Comparison of ENCODE assay signal across 2 cellular contexts in the genomic region with DNA sequence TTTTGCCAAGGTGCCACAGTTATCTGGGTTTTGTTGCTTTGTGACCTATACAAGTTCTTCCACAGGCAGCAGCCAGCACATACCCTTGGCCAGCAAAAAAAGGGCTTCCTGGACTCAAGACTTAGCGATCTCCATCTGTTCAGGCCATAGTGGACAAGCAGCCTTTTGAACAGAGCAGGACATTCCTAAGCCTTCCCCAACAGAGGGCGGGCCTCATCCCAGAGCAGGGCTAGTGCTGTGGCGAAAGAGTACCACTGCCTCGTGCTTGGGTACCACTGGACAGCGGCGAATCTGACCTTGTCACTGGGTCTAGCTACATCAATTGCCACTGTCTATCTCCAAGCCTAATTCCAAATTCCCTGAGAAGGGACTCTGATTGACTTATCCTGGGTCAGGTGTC.
TF ChIP-seq lines count a peak whose summit lies in the region.

No MANE protein-coding gene starts in this region.

TF ChIP-seq in WTC11, 78 proteins besides CTCF, POLR2A, EP300 and RAD21:
- TF ChIP-seq RORB (CRISPR knock-in tag; IDR thresholded peaks at IDR 0.05) (no peak), ETV6 (CRISPR knock-in tag; IDR thresholded peaks at IDR 0.05) (no peak)

TF ChIP-seq in H1, 55 proteins besides CTCF, POLR2A, EP300 and RAD21:
- TF ChIP-seq, protein P1, sequence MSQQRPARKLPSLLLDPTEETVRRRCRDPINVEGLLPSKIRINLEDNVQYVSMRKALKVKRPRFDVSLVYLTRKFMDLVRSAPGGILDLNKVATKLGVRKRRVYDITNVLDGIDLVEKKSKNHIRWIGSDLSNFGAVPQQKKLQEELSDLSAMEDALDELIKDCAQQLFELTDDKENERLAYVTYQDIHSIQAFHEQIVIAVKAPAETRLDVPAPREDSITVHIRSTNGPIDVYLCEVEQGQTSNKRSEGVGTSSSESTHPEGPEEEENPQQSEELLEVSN (IDR thresholded peaks at IDR 0.05): no peak
- TF ChIP-seq JUND (IDR thresholded peaks at IDR 0.05; ENCODE audit: low read length) (no peak), SAP30 (IDR thresholded peaks at IDR 0.05; ENCODE audit: insufficient read depth, insufficient replicate concordance, low read length) (no peak), BRCA1 (IDR thresholded peaks at IDR 0.05; ENCODE audit: low read depth, low read length) (no peak), YY1 (IDR thresholded peaks at IDR 0.05; ENCODE audit: low read depth, low read length) (no peak), CBX8 (IDR thresholded peaks at IDR 0.05; ENCODE audit: borderline replicate concordance, low read depth, low read length) (no peak), MAX (IDR thresholded peaks at IDR 0.05) (no peak), SIN3A (conservative IDR thresholded peaks at IDR 0.05 in 1 of 2, IDR thresholded peaks at IDR 0.05 in 1 of 2; ENCODE audit: low read depth in 1 of 2, low read length in 2 of 2) (no peak), POU5F1 (IDR thresholded peaks at IDR 0.05; ENCODE audit: low read depth, low read length) (no peak), ATF2 (IDR thresholded peaks at IDR 0.05; ENCODE audit: low read length) (no peak), SP4 (IDR thresholded peaks at IDR 0.05; ENCODE audit: low read length) (no peak), TEAD4 (IDR thresholded peaks at IDR 0.05; ENCODE audit: low read depth, low read length) (no peak), TCF12 (IDR thresholded peaks at IDR 0.05; ENCODE audit: low read depth, low read length) (no peak), GTF2F1 (IDR thresholded peaks at IDR 0.05; ENCODE audit: borderline replicate concordance, low read depth, low read length) (no peak), MAFK (IDR thresholded peaks at IDR 0.05; ENCODE audit: low read depth, low read length) (no peak)
